Comparison of ENCODE assay signal across 1 cellular context in the genomic region with DNA sequence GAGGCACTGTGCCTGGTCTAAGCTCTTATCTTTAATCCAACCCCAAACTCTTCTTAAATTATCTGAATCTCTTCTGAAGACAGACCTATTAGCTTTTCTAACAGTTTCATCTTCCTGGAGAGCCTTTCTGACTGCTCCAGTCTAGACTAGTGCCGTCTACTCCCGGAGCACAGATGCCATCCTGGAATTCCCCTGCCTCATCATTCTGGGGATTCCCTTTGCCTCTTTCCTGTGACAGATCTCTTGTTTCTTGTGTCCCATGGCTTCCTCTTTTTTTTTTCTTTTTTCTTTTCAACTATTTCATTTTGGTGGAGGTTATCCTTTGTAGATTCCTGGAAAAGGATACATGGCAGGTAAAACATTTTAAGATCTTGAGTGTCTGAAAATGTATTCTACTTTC.
A peak's percentile ranks its signal among the peaks of the same experiment; 100 is the strongest.
TF ChIP-seq lines count a peak whose summit lies in the region.

No MANE protein-coding gene starts in this region.

TF ChIP-seq in GM12878, 131 proteins besides CTCF, POLR2A, EP300 and RAD21:
- TF ChIP-seq, protein P1, sequence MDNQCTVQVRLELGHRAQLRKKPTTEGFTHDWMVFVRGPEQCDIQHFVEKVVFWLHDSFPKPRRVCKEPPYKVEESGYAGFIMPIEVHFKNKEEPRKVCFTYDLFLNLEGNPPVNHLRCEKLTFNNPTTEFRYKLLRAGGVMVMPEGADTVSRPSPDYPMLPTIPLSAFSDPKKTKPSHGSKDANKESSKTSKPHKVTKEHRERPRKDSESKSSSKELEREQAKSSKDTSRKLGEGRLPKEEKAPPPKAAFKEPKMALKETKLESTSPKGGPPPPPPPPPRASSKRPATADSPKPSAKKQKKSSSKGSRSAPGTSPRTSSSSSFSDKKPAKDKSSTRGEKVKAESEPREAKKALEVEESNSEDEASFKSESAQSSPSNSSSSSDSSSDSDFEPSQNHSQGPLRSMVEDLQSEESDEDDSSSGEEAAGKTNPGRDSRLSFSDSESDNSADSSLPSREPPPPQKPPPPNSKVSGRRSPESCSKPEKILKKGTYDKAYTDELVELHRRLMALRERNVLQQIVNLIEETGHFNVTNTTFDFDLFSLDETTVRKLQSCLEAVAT (IDR thresholded peaks at IDR 0.05) = 0 out of 2 replicates have a peak, but pooled peaks have one; percentile 23
- TF ChIP-seq, protein P2, sequence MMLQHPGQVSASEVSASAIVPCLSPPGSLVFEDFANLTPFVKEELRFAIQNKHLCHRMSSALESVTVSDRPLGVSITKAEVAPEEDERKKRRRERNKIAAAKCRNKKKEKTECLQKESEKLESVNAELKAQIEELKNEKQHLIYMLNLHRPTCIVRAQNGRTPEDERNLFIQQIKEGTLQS (IDR thresholded peaks at IDR 0.05; ENCODE audit: borderline replicate concordance, extremely low read depth, low read depth, low read length) = no peak
- TF ChIP-seq ZSCAN29 (IDR thresholded peaks at IDR 0.05) (no peak), KLF5 (IDR thresholded peaks at IDR 0.05; ENCODE audit: partially characterized antibody) (no peak), IKZF2 (IDR thresholded peaks at IDR 0.05) (peak in 1 of 2 experiments; percentile 23; a peak in 1 of 4 replicates), TCF3 (IDR thresholded peaks at IDR 0.05; ENCODE audit: borderline replicate concordance, insufficient read depth, low read depth, low read length) (no peak), NKRF (conservative IDR thresholded peaks at IDR 0.05) (no peak), DPF2 (IDR thresholded peaks at IDR 0.05) (no peak), SPI1 (IDR thresholded peaks at IDR 0.05; ENCODE audit: borderline replicate concordance, insufficient read depth, low read depth, low read length) (peak; percentile 63; the same call in 1 of the 2 replicates)
- TF ChIP-seq, protein P3, sequence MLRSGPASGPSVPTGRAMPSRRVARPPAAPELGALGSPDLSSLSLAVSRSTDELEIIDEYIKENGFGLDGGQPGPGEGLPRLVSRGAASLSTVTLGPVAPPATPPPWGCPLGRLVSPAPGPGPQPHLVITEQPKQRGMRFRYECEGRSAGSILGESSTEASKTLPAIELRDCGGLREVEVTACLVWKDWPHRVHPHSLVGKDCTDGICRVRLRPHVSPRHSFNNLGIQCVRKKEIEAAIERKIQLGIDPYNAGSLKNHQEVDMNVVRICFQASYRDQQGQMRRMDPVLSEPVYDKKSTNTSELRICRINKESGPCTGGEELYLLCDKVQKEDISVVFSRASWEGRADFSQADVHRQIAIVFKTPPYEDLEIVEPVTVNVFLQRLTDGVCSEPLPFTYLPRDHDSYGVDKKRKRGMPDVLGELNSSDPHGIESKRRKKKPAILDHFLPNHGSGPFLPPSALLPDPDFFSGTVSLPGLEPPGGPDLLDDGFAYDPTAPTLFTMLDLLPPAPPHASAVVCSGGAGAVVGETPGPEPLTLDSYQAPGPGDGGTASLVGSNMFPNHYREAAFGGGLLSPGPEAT (IDR thresholded peaks at IDR 0.05; ENCODE audit: low read depth) = peak; percentile 69; the same call in 1 of the 2 replicates
